In the genomic region with DNA sequence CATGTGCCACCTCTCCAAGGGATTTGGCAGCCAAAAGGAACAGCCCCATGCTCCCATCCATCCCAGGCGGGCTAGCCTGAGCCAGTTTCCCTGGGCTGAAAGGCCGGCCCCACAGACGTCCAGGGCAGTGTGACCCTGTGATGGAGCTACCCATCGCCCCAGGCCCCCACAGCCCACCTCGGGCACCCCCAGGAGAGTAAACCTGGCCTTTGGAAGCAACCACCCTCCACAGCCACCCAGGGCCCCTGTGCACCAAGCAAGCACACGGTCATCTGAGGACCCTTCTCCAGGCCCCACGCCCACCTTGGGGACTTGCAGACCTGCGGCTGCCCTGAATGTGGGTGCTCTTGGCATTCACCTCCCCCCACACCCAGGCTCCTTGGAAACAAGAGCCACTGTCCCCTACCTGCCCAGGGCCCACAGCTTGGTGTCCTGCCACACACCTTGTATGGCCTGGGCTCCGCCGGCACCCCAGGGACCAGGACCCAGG, we compare ENCODE assay signal across 11 cellular contexts. TPM values are rescaled to one million over a fixed set of nuclear protein-coding genes. Genes with fewer than 3 reads are reported as not detected.
DNase-seq lines count a peak whose midpoint lies in the region; ATAC-seq and TF ChIP-seq lines count a peak whose summit lies in the region.
"Had no signal": no experiment of that assay in that cellular context is flagged by ENCODE, and none has a peak within 500 bp of the region (broad histone marks: within the 10 kb centered on the region; RNA-seq: fewer than 3 reads in every experiment).

No MANE protein-coding gene starts in this region.

- in situ Hi-C loops in Panc1 (cut with HindIII; ENCODE audit: low pct_unique_long_range_greater_than_20kb, low sequenced_read_pairs): no loop called here

- peak overlapping the region; percentile 93 for H3K27ac ChIP-seq in Panc1 (ENCODE audit: low read length)
- peak overlapping the region; percentile 54 to 97 for H3K27ac ChIP-seq in coronary artery
- H3K27ac ChIP-seq in mesodermal cell (ENCODE audit: low read depth, low read length, severe bottlenecking): no peak overlapping the region
- peak overlapping the region; percentile 93 to 97 for H3K27ac ChIP-seq in tibial artery

- H3K4me3 ChIP-seq in Panc1 (ENCODE audit: low read depth in 2 of 2, low read length in 2 of 2) (peak overlapping the region; percentile 65 to 77), coronary artery (peak overlapping the region; percentile 49), mesodermal cell (ENCODE audit: extremely low read depth, insufficient read depth, low read length, poor library complexity, severe bottlenecking) (peak overlapping the region; percentile 18), tibial artery (peak overlapping the region; percentile 45 to 51)

- POLR2A ChIA-PET in Panc1 (lab: Charles Lee): interaction anchor here (0.7 kb wide), 1 partner anchor 49 kb away, joined by 3 read pairs; no protein-coding TSS in a partner anchor

- CTCF ChIA-PET in Panc1 (lab: Charles Lee): interaction anchor here (0.6 to 0.8 kb wide), 2 partner anchors 73 to 95 kb away, joined by 3 to 6 read pairs; no protein-coding TSS in a partner anchor

- no peaks in the 10 kb centered on the region for H3K27me3 ChIP-seq in Panc1 (ENCODE audit: control insufficient read depth, insufficient read depth, low read length)
- H3K27me3 ChIP-seq in tibial artery: no peaks in the 10 kb centered on the region

- H3K9me3 ChIP-seq in Panc1 (ENCODE audit: control insufficient read depth, insufficient read depth, low read depth, low read length): no peaks in the 10 kb centered on the region
- H3K9me3 ChIP-seq in mesodermal cell (ENCODE audit: control insufficient read depth, low read length): no peaks in the 10 kb centered on the region
- H3K9me3 ChIP-seq in tibial artery: no peaks in the 10 kb centered on the region

- ATAC-seq in Panc1: no peak
- no peak for ATAC-seq in GM18505 (IDR thresholded peaks at IDR 0.05; ENCODE audit: unreplicated experiment)
- ATAC-seq: activated T-cell treated with anti-CD3 and anti-CD28 coated beads, Interleukin-2, amount 50 U/mL, for 72 hours had no signal

- WGBS in mesodermal cell (ENCODE audit: insufficient coverage in 2 of 2), 2 experiments: 95 to 96% methylated on average over 8 of the region's 10 CpGs

- BruUV-seq in Panc1 (replicated peaks; lab: Mats Ljungman, UMichigan): TSS peak; percentile 45

- TF ChIP-seq CTCF in Panc1 (IDR thresholded peaks at IDR 0.05): no peak
- no peak for TF ChIP-seq CTCF in coronary artery (IDR thresholded peaks at IDR 0.05)
- TF ChIP-seq CTCF in tibial artery (IDR thresholded peaks at IDR 0.05): no peak

- no peaks in the 10 kb centered on the region for H3K36me3 ChIP-seq in Panc1 (ENCODE audit: control insufficient read depth, insufficient read depth, low read length)
- H3K36me3 ChIP-seq in mesodermal cell (ENCODE audit: control insufficient read depth, insufficient read depth, low read length): no peaks in the 10 kb centered on the region
- no peaks in the 10 kb centered on the region for H3K36me3 ChIP-seq in tibial artery

- no peak for TF ChIP-seq POLR2A in GM18505 (IDR thresholded peaks at IDR 0.05; ENCODE audit: borderline replicate concordance, extremely low read depth, insufficient read depth, insufficient read length)

- H3K4me1 ChIP-seq in Panc1 (ENCODE audit: control insufficient read depth, insufficient read depth, low read length): peaks cover 58% of the 10 kb centered on the region
- H3K4me1 ChIP-seq in mesodermal cell (ENCODE audit: control insufficient read depth, insufficient read depth, low read length, poor library complexity, severe bottlenecking): peaks cover 68% of the 10 kb centered on the region
- peaks cover 7 to 85% (median 77%) of the 10 kb centered on the region in 4 donors for H3K4me1 ChIP-seq in tibial artery

- DNase-seq in Panc1 (ENCODE audit: low read depth, low spot score) (no peak), coronary artery (ENCODE audit: low spot score) (no peak), tibial artery (no peak), D341Med (ENCODE audit: low spot score) (no peak), DMS53 (lab: John Stamatoyannopoulos, UW) (no peak)
- DNase-seq: activated T-cell treated with anti-CD3 and anti-CD28 coated beads, Interleukin-2, amount 50 U/mL, for 72 hours; erythroblast; NCI-H1105 treated with DMSO at 0.1 percent for 48 hours; stimulated activated CD4-positive, alpha-beta T cell treated with anti-CD3 and anti-CD28 coated beads, Interleukin-4, amount 100 ng/mL, for 24 hours had no signal

- intact Hi-C loops in Panc1 (cut with micrococcal nuclease; ENCODE audit: unreplicated experiment): loop anchor here (5.0 kb wide), 2 partner anchors 72 to 78 kb away; no protein-coding TSS in a partner anchor
- intact Hi-C loops in tibial artery (cut with DNase I; ENCODE audit: low total_unique reads): loop anchor here (10.0 kb wide), 1 partner anchor 105 kb away; the partner anchor contains the start of gene CEP170B

RNA-seq across cellular contexts. Expression of gene AHNAK2, which starts 8.4 kb away (rescaled TPM):
- 223 TPM for total RNA-seq in Panc1 (2021; ENCODE audit: unreplicated experiment)
- 148 TPM for polyA plus RNA-seq in Panc1 (2012; ENCODE audit: insufficient read length)
- polyA plus RNA-seq in mesodermal cell (2013, experiment 1 of 2): 5.0 TPM
- polyA plus RNA-seq in mesodermal cell (2013, experiment 2 of 2): 4.9 TPM

RNA-seq across cellular contexts. Expression of gene CLBA1, which starts 15.8 kb away (rescaled TPM):
- 13.8 TPM for total RNA-seq in Panc1 (2021; ENCODE audit: unreplicated experiment)
- 11.9 TPM for polyA plus RNA-seq in Panc1 (2012; ENCODE audit: insufficient read length)
- 7.3 TPM for polyA plus RNA-seq in mesodermal cell (2013, experiment 1 of 2)
- polyA plus RNA-seq in mesodermal cell (2013, experiment 2 of 2): 6.4 TPM

RNA-seq across cellular contexts. Expression of gene PLD4, which starts 45.1 kb away (rescaled TPM):
- total RNA-seq in Panc1 (2021; ENCODE audit: unreplicated experiment): 0.15 TPM
- polyA plus RNA-seq in Panc1 (2012; ENCODE audit: insufficient read length): not detected
- not detected for polyA plus RNA-seq in mesodermal cell (2013, experiment 1 of 2)
- not detected for polyA plus RNA-seq in mesodermal cell (2013, experiment 2 of 2)

RNA-seq across cellular contexts. Expression of gene CDCA4, which starts 51.1 kb away (rescaled TPM):
- 39.9 TPM for total RNA-seq in Panc1 (2021; ENCODE audit: unreplicated experiment)
- polyA plus RNA-seq in Panc1 (2012; ENCODE audit: insufficient read length): 32.9 TPM
- 33.1 TPM for polyA plus RNA-seq in mesodermal cell (2013, experiment 1 of 2)
- 29.9 TPM for polyA plus RNA-seq in mesodermal cell (2013, experiment 2 of 2)

Comparison
In these comparisons a context has a peak if more than half of its experiments do, and no peak if none do; other contexts are left out.
1. H3K4me3 ChIP-seq: peak in every context shown above with its lines; median percentile 71 in Panc1; 49 in coronary artery; 48 in tibial artery; 18 in mesodermal cell.